10 cellular contexts compared by ENCODE assay signal in the genomic region with DNA sequence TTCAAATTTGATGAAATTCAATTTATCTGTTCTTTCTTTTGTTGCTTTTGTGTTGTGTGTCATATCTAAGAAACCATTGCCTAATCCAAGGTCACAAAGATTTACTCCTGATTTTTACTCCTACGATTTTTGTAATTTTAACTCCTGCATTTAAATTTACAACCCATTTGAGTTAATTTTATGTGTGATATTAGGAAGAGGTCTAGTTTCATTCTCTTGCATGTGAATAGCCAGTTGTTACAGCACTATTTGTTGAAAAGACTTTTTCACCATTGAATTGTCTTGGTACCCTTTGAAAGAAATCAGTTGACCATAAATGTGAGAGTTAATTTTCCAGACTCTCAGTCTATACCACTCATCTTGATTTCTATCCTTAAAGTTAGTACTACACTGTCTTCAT.
"Had no signal": no experiment of that assay in that cellular context is flagged by ENCODE, and none has a peak within 500 bp of the region (broad histone marks: within the 10 kb centered on the region; RNA-seq: fewer than 3 reads in every experiment).

No MANE protein-coding gene starts in this region.

- FAIRE-seq: H1, H54 had no signal

- H3K9me3 Mint-ChIP-seq: GM23338, H9, HFFc6 had no signal

- H3K27ac Mint-ChIP-seq: GM23338, H9, HFFc6 had no signal

- ATAC-seq: GM23338, HCT116 had no signal

- H3K4me3 Mint-ChIP-seq: GM23338, H9, HFFc6 had no signal

- DNase-seq: GM23248, GOT3, H7, H9, HCEC 1CT, HFFc6 had no signal

- H3K4me1 Mint-ChIP-seq: GM23338 had no signal
